8 cellular contexts compared by ENCODE assay signal in the genomic region with DNA sequence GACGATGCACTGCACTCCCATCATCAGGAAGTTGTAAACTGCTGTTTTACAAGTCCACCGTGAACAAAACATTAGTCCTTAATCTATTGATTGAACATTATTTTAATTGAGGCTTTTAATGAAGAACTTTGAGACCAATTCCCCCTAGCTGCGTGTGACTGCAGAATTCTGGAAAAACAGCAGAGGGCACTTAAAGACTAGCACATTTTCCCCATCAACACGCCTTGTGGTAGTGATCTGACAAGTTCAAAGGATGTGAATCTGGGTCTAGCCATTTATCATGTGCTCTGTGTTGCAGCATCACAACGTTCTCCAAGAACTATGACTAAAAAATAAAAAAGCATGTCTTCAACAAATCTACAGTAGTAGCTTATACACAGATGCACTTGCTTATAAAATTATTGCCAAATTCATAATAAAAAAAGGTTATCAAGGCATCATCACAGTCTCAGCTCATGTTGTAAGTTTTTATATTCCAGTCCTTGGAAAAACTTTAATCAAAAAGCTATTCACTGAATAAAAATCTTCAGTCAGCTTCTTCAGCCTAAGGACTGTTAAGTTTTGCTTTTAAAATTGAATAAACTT. TPM values are rescaled to one million over a fixed set of nuclear protein-coding genes. Genes with fewer than 3 reads are reported as not detected.
DNase-seq lines count a peak whose midpoint lies in the region; ATAC-seq and TF ChIP-seq lines count a peak whose summit lies in the region.

No MANE protein-coding gene starts in this region.

- H3K4me1 ChIP-seq in NT2/D1 (ENCODE audit: insufficient read depth, insufficient read length) (no peaks in the 10 kb centered on the region), mesendoderm (ENCODE audit: control insufficient read depth, low read depth, low read length) (no peaks in the 10 kb centered on the region), Peyer's patch (no peaks in the 10 kb centered on the region)

- TF ChIP-seq POLR2A in Peyer's patch (IDR thresholded peaks at IDR 0.05), result no peak

- peak; percentile 16 for DNase-seq in DMS79 (lab: John Stamatoyannopoulos, UW)
- peak; percentile 48 for DNase-seq in HT-29 (ENCODE audit: low spot score)
- DNase-seq in NT2/D1 (ENCODE audit: low read depth, low spot score), result peak; percentile 51
- peak; percentile 18 for DNase-seq in dedifferentiated amniotic fluid mesenchymal stem cell (ENCODE audit: extremely low spot score)
- DNase-seq in mesendoderm, result peak; percentile 59
- DNase-seq in Peyer's patch, result no peak
- DNase-seq in NK-92 treated with Interleukin-12 subunit alpha and Interleukin-12 subunit beta, amount 100 ng/mL, for 24 hours (lab: John Stamatoyannopoulos, UW), result no peak

- no peak for ATAC-seq in GM19463 (IDR thresholded peaks at IDR 0.05; ENCODE audit: unreplicated experiment)

- H3K79me1 ChIP-seq in mesendoderm (ENCODE audit: low read length), result no peaks in the 10 kb centered on the region

- no peak overlapping the region for H3K9ac ChIP-seq in NT2/D1 (ENCODE audit: insufficient read length, low read depth)
- H3K9ac ChIP-seq in mesendoderm (ENCODE audit: low read length), result no peak overlapping the region

- no peak overlapping the region for H4K5ac ChIP-seq in mesendoderm (ENCODE audit: low read length)

- no peak overlapping the region for H4K8ac ChIP-seq in mesendoderm (ENCODE audit: low read depth, low read length)

- WGBS in mesendoderm (ENCODE audit: extremely low coverage, insufficient coverage, low lambda C conversion rate), result no CpG with 5 or more reads among the region's 5 CpGs

- no peak overlapping the region for H2BK15ac ChIP-seq in mesendoderm (replicated peaks; ENCODE audit: low read depth)

- no peak overlapping the region for H3K27ac ChIP-seq in mesendoderm (ENCODE audit: low read depth, low read length)
- H3K27ac ChIP-seq in Peyer's patch, result no peak overlapping the region

- H3K4ac ChIP-seq in mesendoderm (ENCODE audit: low read depth, low read length), result no peak overlapping the region

- H2AK5ac ChIP-seq in mesendoderm (ENCODE audit: low read length), result no peak overlapping the region

- no peak overlapping the region for H3K23ac ChIP-seq in mesendoderm (ENCODE audit: low read length)

- no peaks in the 10 kb centered on the region for H3K9me3 ChIP-seq in NT2/D1 (ENCODE audit: insufficient read depth, low read length)
- H3K9me3 ChIP-seq in Peyer's patch, result no peaks in the 10 kb centered on the region

- TF ChIP-seq CTCF in Peyer's patch (IDR thresholded peaks at IDR 0.05), result peak in 3 of 6 experiments; percentile 44 to 56 (median 50)

- no peak overlapping the region for H3K4me2 ChIP-seq in mesendoderm (ENCODE audit: low read length)

- H3K27me3 ChIP-seq in NT2/D1 (ENCODE audit: insufficient read depth, insufficient read length) (no peaks in the 10 kb centered on the region), mesendoderm (ENCODE audit: insufficient read depth, low read length, poor library complexity) (no peaks in the 10 kb centered on the region), Peyer's patch (no peaks in the 10 kb centered on the region)

- H3K79me2 ChIP-seq in mesendoderm (ENCODE audit: control insufficient read depth, insufficient read depth, low read length), result no peaks in the 10 kb centered on the region

- H3K36me3 ChIP-seq in NT2/D1 (ENCODE audit: insufficient read depth, insufficient read length, low read length) (no peaks in the 10 kb centered on the region), mesendoderm (ENCODE audit: control insufficient read depth, insufficient read depth, low read length) (no peaks in the 10 kb centered on the region), Peyer's patch (no peaks in the 10 kb centered on the region)

- H3K56ac ChIP-seq in mesendoderm (ENCODE audit: low read length), result no peak overlapping the region

- no peak overlapping the region for H3K4me3 ChIP-seq in NT2/D1 (ENCODE audit: insufficient read length, low read depth)
- no peak overlapping the region for H3K4me3 ChIP-seq in mesendoderm (ENCODE audit: low read length)
- no peak overlapping the region for H3K4me3 ChIP-seq in Peyer's patch

- no peak overlapping the region for H2BK120ac ChIP-seq in mesendoderm (ENCODE audit: low read depth, low read length)

- no peak overlapping the region for H3K18ac ChIP-seq in mesendoderm (ENCODE audit: low read length)

- H2BK5ac ChIP-seq in mesendoderm (ENCODE audit: low read length), result no peak overlapping the region

RNA-seq across cellular contexts. Expression of a gene that starts 35.8 kb away (rescaled TPM):
- total RNA-seq in HT-29 (2014; rRNA removed; shearing (Covaris generic)), result not detected in 2 replicates
- polyA plus RNA-seq in mesendoderm (2013, experiment 1 of 2), result 0.04 TPM
- polyA plus RNA-seq in mesendoderm (2013, experiment 2 of 2), result 0.06 TPM
- total RNA-seq in Peyer's patch, result not detected

RNA-seq across cellular contexts. Expression of a gene that starts 39.5 kb away (rescaled TPM):
- 18.9 and 24.6 TPM in 2 replicates for total RNA-seq in HT-29 (2014; rRNA removed; shearing (Covaris generic))
- 12.7 TPM for polyA plus RNA-seq in mesendoderm (2013, experiment 1 of 2)
- 12.4 TPM for polyA plus RNA-seq in mesendoderm (2013, experiment 2 of 2)
- 10 to 100 TPM in 1 of 4 donors, 1 to 10 TPM in 3; 8.1 to 11.1 (median 8.8) TPM for total RNA-seq in Peyer's patch

Comparison
In these comparisons a context has a peak if more than half of its experiments do, and no peak if none do; other contexts are left out.
1. DNase-seq: peak in DMS79 (single experiment), HT-29 (single experiment), NT2/D1 (single experiment), dedifferentiated amniotic fluid mesenchymal stem cell (single experiment) and mesendoderm (single experiment); none in Peyer's patch (0 of 3) and NK-92 treated with Interleukin-12 subunit alpha and Interleukin-12 subunit beta, amount 100 ng/mL, for 24 hours (single experiment).